In the genomic region with DNA sequence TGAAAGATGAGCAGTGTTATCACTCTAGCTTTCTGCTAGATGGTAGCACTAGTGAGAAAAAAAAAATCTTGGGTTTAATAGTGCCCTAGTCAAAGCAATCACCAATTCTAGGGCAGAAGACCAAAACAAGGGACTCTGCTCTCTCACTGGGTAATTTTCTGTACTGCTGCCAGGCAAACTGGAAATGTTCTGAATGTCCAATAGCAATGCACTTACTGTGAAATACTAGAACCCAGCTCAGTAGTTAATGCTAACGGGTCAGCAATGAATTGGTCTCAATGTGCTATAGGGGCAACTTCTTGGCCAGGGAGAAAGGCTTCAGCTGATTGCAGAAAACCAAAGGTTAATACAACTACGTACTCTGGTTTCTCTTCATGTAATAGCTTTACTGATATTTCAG, we compare ENCODE assay signal across 8 cellular contexts.
DNase-seq lines count a peak whose midpoint lies in the region; ATAC-seq and TF ChIP-seq lines count a peak whose summit lies in the region.

No MANE protein-coding gene starts in this region.

- no peak for TF ChIP-seq CTCF in 22Rv1 (IDR thresholded peaks at IDR 0.05)

- H3K4me3 ChIP-seq in HUES6 (ENCODE audit: low read depth, low read length): peak overlapping the region; percentile 93; the same call in 1 of the 2 replicates

- H3K9me3 ChIP-seq in HUES6 (ENCODE audit: control insufficient read depth, insufficient read depth, low read depth, low read length): no peaks in the 10 kb centered on the region

- H3K9ac ChIP-seq in HUES6 (ENCODE audit: low read length): peak overlapping the region; percentile 23

- H3K4me1 ChIP-seq in HUES6 (ENCODE audit: control insufficient read depth, insufficient read depth, low read length): peaks cover 27% of the 10 kb centered on the region

- peak overlapping the region; percentile 83 for H3K27ac ChIP-seq in 22Rv1
- H3K27ac ChIP-seq in HUES6 (ENCODE audit: low read depth, low read length): no peak overlapping the region

- H3K36me3 ChIP-seq in HUES6 (ENCODE audit: control insufficient read depth, insufficient read depth, low read length): no peaks in the 10 kb centered on the region

- DNase-seq in cerebellar cortex (ENCODE audit: low spot score) (peak; percentile 93), midbrain (lab: John Stamatoyannopoulos, UW) (peak; percentile 44), NCI-H1436 (lab: John Stamatoyannopoulos, UW) (no peak)

- ATAC-seq in HG02852 (IDR thresholded peaks at IDR 0.05; ENCODE audit: unreplicated experiment) (no peak), HG03175 (IDR thresholded peaks at IDR 0.05; ENCODE audit: unreplicated experiment) (no peak), GM21528 (IDR thresholded peaks at IDR 0.05; ENCODE audit: low FRiP score, unreplicated experiment) (no peak)

- H3K27me3 ChIP-seq in HUES6 (ENCODE audit: control insufficient read depth, insufficient read depth, low read length): no peaks in the 10 kb centered on the region
